In the genomic region with DNA sequence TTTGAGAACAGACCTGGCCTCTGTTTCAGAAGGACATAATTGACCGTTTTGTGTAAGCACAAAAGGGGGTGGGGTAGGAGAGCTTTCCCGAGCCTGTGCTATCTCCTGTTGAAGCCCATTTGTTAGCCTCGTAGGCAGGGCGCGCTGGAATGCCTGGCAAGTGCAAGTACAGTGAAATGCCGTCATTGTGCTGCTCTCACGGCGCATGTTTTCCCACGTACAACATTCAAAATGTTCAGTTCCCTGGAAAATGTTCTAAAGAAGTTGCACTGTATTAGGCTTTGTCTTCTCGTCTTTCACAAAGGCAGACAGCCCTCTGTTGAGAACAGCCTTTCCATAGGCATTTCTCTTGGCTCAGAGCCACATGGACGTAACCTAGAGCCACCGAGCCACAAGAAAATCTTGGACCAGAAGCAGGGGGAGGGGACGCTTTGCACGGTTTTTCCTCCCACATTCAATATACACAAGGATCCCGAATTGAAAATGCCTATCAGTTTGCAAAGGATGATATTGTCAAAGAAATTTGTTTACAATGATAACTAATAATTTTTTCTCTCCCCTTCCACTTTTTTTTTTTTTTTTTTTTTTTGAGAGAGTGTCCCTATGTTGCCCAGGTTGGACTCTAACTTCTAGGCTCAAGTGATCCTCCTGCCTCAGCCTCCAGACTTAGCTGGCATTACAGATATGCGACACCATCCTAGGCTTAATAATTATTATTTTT, we compare ENCODE assay signal across 9 cellular contexts. TPM values are rescaled to one million over a fixed set of nuclear protein-coding genes. Genes with fewer than 3 reads are reported as not detected.
DNase-seq lines count a peak whose midpoint lies in the region; ATAC-seq and TF ChIP-seq lines count a peak whose summit lies in the region.
"Had no signal": no experiment of that assay in that cellular context is flagged by ENCODE, and none has a peak within 500 bp of the region (broad histone marks: within the 10 kb centered on the region; RNA-seq: fewer than 3 reads in every experiment).

No MANE protein-coding gene starts in this region.

- TF ChIP-seq CTCF in adrenal gland (IDR thresholded peaks at IDR 0.05) (no peak), left ventricle myocardium inferior (IDR thresholded peaks at IDR 0.05; ENCODE audit: borderline replicate concordance) (no peak), OCI-LY7 (conservative IDR thresholded peaks at IDR 0.05; ENCODE audit: low read length) (no peak)

- H3K27ac ChIP-seq in adrenal gland (no peak overlapping the region), left ventricle myocardium inferior (replicated peaks) (peak overlapping the region; percentile 72), OCI-LY7 (ENCODE audit: low read depth, low read length, poor library complexity, severe bottlenecking) (no peak overlapping the region)

- 31 to 37% (median 34%) methylated on average over 16 of the region's 16 CpGs for WGBS in adrenal gland, 4 donors

- H4K20me1 ChIP-seq in OCI-LY7 (ENCODE audit: insufficient read depth, low read length) = no peaks in the 10 kb centered on the region

- peak overlapping the region in 1 of 4 donors; percentile 1 for H3K4me3 ChIP-seq in adrenal gland
- peak overlapping the region; percentile 63 for H3K4me3 ChIP-seq in left ventricle myocardium inferior
- no peak overlapping the region for H3K4me3 ChIP-seq in OCI-LY7 (ENCODE audit: low read depth, low read length, poor library complexity, severe bottlenecking)

- peaks cover 12% of the 10 kb centered on the region for H3K27me3 ChIP-seq in adrenal gland
- no peaks in the 10 kb centered on the region for H3K27me3 ChIP-seq in left ventricle myocardium inferior (ENCODE audit: low read depth)

- ATAC-seq in GM18511 (IDR thresholded peaks at IDR 0.05; ENCODE audit: unreplicated experiment) (no peak), GM18517 (IDR thresholded peaks at IDR 0.05; ENCODE audit: unreplicated experiment) (no peak)

- CTCF ChIA-PET in HEK293T (lab: Yijun Ruan, JAX) (no interaction called here), OCI-LY7 (lab: Charles Lee; ENCODE audit: unreplicated experiment) (no interaction called here)

- no peaks in the 10 kb centered on the region for H3K79me2 ChIP-seq in OCI-LY7 (ENCODE audit: insufficient read depth, low read depth, low read length)

- H3K4me2 ChIP-seq in OCI-LY7 (ENCODE audit: low read length) = no peak overlapping the region

- no peak for TF ChIP-seq POLR2A in adrenal gland (IDR thresholded peaks at IDR 0.05)

- intact Hi-C loops in adrenal gland (cut with DNase I) (no loop called here), left ventricle myocardium inferior (cut with micrococcal nuclease) (no loop called here), OCI-LY7 (cut with micrococcal nuclease; ENCODE audit: unreplicated experiment) (no loop called here)

- peak; percentile 55 for DNase-seq in HEK293T (ENCODE audit: extremely low spot score)
- peak; percentile 37 to 89 (median 69) for DNase-seq in adrenal gland
- peak; percentile 69 for DNase-seq in left ventricle myocardium inferior
- DNase-seq in retina = peak; percentile 65
- no peak for DNase-seq in OCI-LY7 (ENCODE audit: low spot score)
- DNase-seq in NK-92 (lab: John Stamatoyannopoulos, UW; ENCODE audit: unreplicated experiment) = no peak
- DNase-seq: activated naive CD8-positive, alpha-beta T cell treated with anti-CD3 and anti-CD28 coated beads, Interleukin-2, amount 10 ng/mL, durations not matched to agents 7 days and 5 days had no signal

- H2AFZ ChIP-seq in OCI-LY7 (ENCODE audit: low read length) = no peak overlapping the region

- POLR2A ChIA-PET in HEK293T (lab: Yijun Ruan, JAX) (interaction anchor here (1.0 kb wide), 1 partner anchor 26 kb away, joined by 3 read pairs; no protein-coding TSS in a partner anchor), OCI-LY7 (lab: Charles Lee) (interaction anchor here (1.1 kb wide), 1 partner anchor 197 kb away, joined by 3 read pairs; no protein-coding TSS in a partner anchor)

- H3K36me3 ChIP-seq in adrenal gland (replicated peaks in 1 of 2) (no peaks in the 10 kb centered on the region), left ventricle myocardium inferior (no peaks in the 10 kb centered on the region), OCI-LY7 (ENCODE audit: insufficient read depth, low read length) (no peaks in the 10 kb centered on the region)

- BruUV-seq in OCI-LY7 (replicated peaks; lab: Mats Ljungman, UMichigan) = no TSS peak

- H3K9me2 ChIP-seq in OCI-LY7 (ENCODE audit: insufficient read depth, low read length) = no peaks in the 10 kb centered on the region

- H3K9me3 ChIP-seq in adrenal gland (replicated peaks in 1 of 3) (no peaks in the 10 kb centered on the region), left ventricle myocardium inferior (replicated peaks) (no peaks in the 10 kb centered on the region), OCI-LY7 (ENCODE audit: low read length) (no peaks in the 10 kb centered on the region)

- H3K4me1 ChIP-seq in adrenal gland (replicated peaks in 1 of 2) (peaks cover 7 to 9% of the 10 kb centered on the region in 2 donors), left ventricle myocardium inferior (peaks cover 11% of the 10 kb centered on the region), OCI-LY7 (ENCODE audit: insufficient read depth, low read length, poor library complexity, severe bottlenecking) (peaks cover 15% of the 10 kb centered on the region)

TF ChIP-seq in HEK293T, 16 proteins besides CTCF, POLR2A, EP300 and RAD21:
- TF ChIP-seq ZNF384 (IDR thresholded peaks at IDR 0.05) (peak; percentile 81), NFRKB (IDR thresholded peaks at IDR 0.05) (no peak), L3MBTL2 (conservative IDR thresholded peaks at IDR 0.05) (peak; percentile 49)

RNA-seq across cellular contexts. Expression of a gene that starts 54.6 kb away (rescaled TPM):
- total RNA-seq in adrenal gland = 10 to 100 TPM; 19.1 to 53.9 (median 27.5) TPM
- polyA plus RNA-seq in adrenal gland = 10 to 100 TPM in 1 of 3 donors, 1 to 10 TPM in 2; 5.2 to 19.4 (median 7.1) TPM
- total RNA-seq in left ventricle myocardium inferior = 51.5 TPM
- total RNA-seq in OCI-LY7 (2014; rRNA removed; shearing (Covaris generic)) = 4.6 and 4.7 TPM in 2 replicates
- 6.5 and 8.4 TPM in 2 replicates for total RNA-seq in OCI-LY7 (2022)

Comparison
In these comparisons a context has a peak if more than half of its experiments do, and no peak if none do; other contexts are left out.
1. DNase-seq: peak in HEK293T (single experiment), adrenal gland (7 of 7), left ventricle myocardium inferior (single experiment) and retina (single experiment); none in OCI-LY7 (single experiment) and NK-92 (single experiment).